ENCODE assay signal across 17 cellular contexts in genomic region chr3:152445227-152445626, GRCh38.
DNase-seq lines count a peak whose midpoint lies in the region; ATAC-seq, FAIRE-seq and TF ChIP-seq lines count a peak whose summit lies in the region.
"Had no signal": no experiment of that assay in that cellular context is flagged by ENCODE, and none has a peak within 500 bp of the region (broad histone marks: within the 10 kb centered on the region; RNA-seq: fewer than 3 reads in every experiment).

No MANE protein-coding gene starts in this region.

- no peak for TF ChIP-seq POLR2A in H54 (IDR thresholded peaks at IDR 0.05; ENCODE audit: low read depth, low read length)

- H3K27ac ChIP-seq in tibial artery: peak overlapping the region; percentile 39 to 50
- H3K27ac ChIP-seq: adrenal gland had no signal

- peak overlapping the region; percentile 91 for H3K27ac Mint-ChIP-seq in activated naive CD4-positive, alpha-beta T cell treated with anti-CD3 and anti-CD28 coated beads, Interleukin-2, amount 50 U/mL, for 24 hours

- H3K9me3 ChIP-seq in adipocyte (ENCODE audit: control insufficient read depth, low read length) (no peaks in the 10 kb centered on the region), tibial artery (no peaks in the 10 kb centered on the region)
- H3K9me3 ChIP-seq: adrenal gland had no signal

- H3K4me1 ChIP-seq in adipocyte (ENCODE audit: control insufficient read depth, insufficient read depth, low read length) (peaks cover 32% of the 10 kb centered on the region), tibial artery (peaks cover 0 to 94% (median 46%) of the 10 kb centered on the region in 4 donors)

- H3K27me3 ChIP-seq in adipocyte (replicated peaks; ENCODE audit: control insufficient read depth, insufficient read depth, low read length) (no peaks in the 10 kb centered on the region), tibial artery (no peaks in the 10 kb centered on the region)
- H3K27me3 ChIP-seq: adrenal gland had no signal

- DNase-seq in activated naive CD4-positive, alpha-beta T cell (lab: John Stamatoyannopoulos, UW): no peak
- DNase-seq in adipocyte (ENCODE audit: low read depth) (no peak), middle frontal gyrus (ENCODE audit: extremely low spot score, low spot score) (peak; percentile 2), tibial artery (no peak), SW 1271 (lab: John Stamatoyannopoulos, UW) (no peak), H54 (ENCODE audit: insufficient read length, low spot score) (no peak)
- DNase-seq: adrenal gland; DMS 273 treated with DMSO at 0.1 percent for 48 hours; left colon; NCI-H1092; NCI-H2227 treated with DMSO at 0.1 percent for 48 hours; stimulated activated CD4-positive, alpha-beta T cell treated with anti-CD3 and anti-CD28 coated beads, Interleukin-2, amount 100 ng/mL, for 48 hours had no signal

- no peaks in the 10 kb centered on the region for H3K27me3 Mint-ChIP-seq in activated naive CD4-positive, alpha-beta T cell treated with anti-CD3 and anti-CD28 coated beads, Interleukin-2, amount 50 U/mL, for 24 hours
- H3K27me3 Mint-ChIP-seq: IgD-negative memory B cell had no signal

- H3K36me3 ChIP-seq in adipocyte (ENCODE audit: control insufficient read depth, insufficient read depth, low read length, severe bottlenecking): peaks cover 38% of the 10 kb centered on the region
- H3K36me3 ChIP-seq in tibial artery: peaks cover 12 to 20% (median 16%) of the 10 kb centered on the region in 3 donors

- no peak for TF ChIP-seq CTCF in tibial artery (IDR thresholded peaks at IDR 0.05)

- intact Hi-C loops in tibial artery (cut with DNase I; ENCODE audit: low total_unique reads): loop anchor here (10.0 kb wide), 1 partner anchor 370 kb away; no protein-coding TSS in a partner anchor

- peaks cover 86% of the 10 kb centered on the region for H3K4me1 Mint-ChIP-seq in activated naive CD4-positive, alpha-beta T cell treated with anti-CD3 and anti-CD28 coated beads, Interleukin-2, amount 50 U/mL, for 24 hours

- no peak for ATAC-seq in HG03469 (IDR thresholded peaks at IDR 0.05; ENCODE audit: unreplicated experiment)
- ATAC-seq: esophagus mucosa, left colon had no signal

- no peak for FAIRE-seq in H54 (lab: Jason Lieb, UNC)
- FAIRE-seq: colon had no signal

- H3K4me3 Mint-ChIP-seq in activated naive CD4-positive, alpha-beta T cell treated with anti-CD3 and anti-CD28 coated beads, Interleukin-2, amount 50 U/mL, for 24 hours: no peak overlapping the region
- H3K4me3 Mint-ChIP-seq: IgD-negative memory B cell had no signal

- H3K9ac ChIP-seq in adipocyte (ENCODE audit: low read length): peak overlapping the region; percentile 48

- H3K4me3 ChIP-seq in adipocyte (ENCODE audit: low read length) (no peak overlapping the region), tibial artery (no peak overlapping the region)
- H3K4me3 ChIP-seq: adrenal gland had no signal

- peaks cover 7% of the 10 kb centered on the region for H3K36me3 Mint-ChIP-seq in activated naive CD4-positive, alpha-beta T cell treated with anti-CD3 and anti-CD28 coated beads, Interleukin-2, amount 50 U/mL, for 24 hours

- no peaks in the 10 kb centered on the region for H3K9me3 Mint-ChIP-seq in activated naive CD4-positive, alpha-beta T cell treated with anti-CD3 and anti-CD28 coated beads, Interleukin-2, amount 50 U/mL, for 24 hours
